22 cellular contexts compared by ENCODE assay signal in the genomic region with DNA sequence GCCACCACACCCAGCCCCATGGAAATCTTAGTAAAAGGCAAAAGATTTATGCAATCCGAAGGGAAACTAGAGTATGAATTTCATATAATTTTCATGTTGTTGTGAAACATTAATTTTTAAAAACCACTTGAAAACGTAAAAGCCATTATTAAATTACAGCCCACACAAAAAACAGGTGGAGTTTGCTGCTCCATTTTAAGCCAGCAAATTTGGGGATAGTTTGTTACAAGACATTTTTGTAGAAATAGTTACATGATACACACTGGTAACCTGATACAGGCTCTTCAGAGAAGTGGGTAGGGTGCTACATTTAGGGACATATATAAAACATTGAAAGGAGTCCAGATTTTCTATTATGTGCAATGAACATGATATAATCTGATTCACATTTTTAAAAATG.
"Had no signal": no experiment of that assay in that cellular context is flagged by ENCODE, and none has a peak within 500 bp of the region (broad histone marks: within the 10 kb centered on the region; RNA-seq: fewer than 3 reads in every experiment).

No MANE protein-coding gene starts in this region.

- DNase-seq: activated B cell treated with CpG ODN at 0.5 μM for 24 hours; activated CD4-positive, alpha-beta T cell treated with anti-CD3 and anti-CD28 coated beads for 1 hour; activated CD4-positive, alpha-beta T cell treated with anti-CD3 and anti-CD28 coated beads, Interleukin-2, amount 10 ng/mL, durations not matched to agents 24 days and 14 days; activated CD4-positive, alpha-beta T cell treated with anti-CD3 and anti-CD28 coated beads, Interleukin-2, amount 50 U/mL, for 48 hours; activated CD8-positive, alpha-beta memory T cell treated with anti-CD3 and anti-CD28 coated beads, Interleukin-2, amount 10 ng/mL, durations not matched to agents 7 days and 5 days; activated effector memory CD4-positive, alpha-beta T cell treated with anti-CD3 and anti-CD28 coated beads, Interleukin-2, amount 50 U/mL, for 16 hours; activated naive CD4-positive, alpha-beta T cell treated with Interleukin-2 at 50 U/mL for 16 hours; activated naive CD8-positive, alpha-beta T cell treated with anti-CD3 and anti-CD28 coated beads, Interleukin-2, amount 50 U/mL, for 24 hours; activated T-cell treated with anti-CD3 and anti-CD28 coated beads, Interleukin-2, amount 50 U/mL, for 24 hours; amygdala; NCI-H1092; NCI-H146; NCI-H187 treated with DMSO at 0.1 percent for 48 hours; NCI-H748 treated with DMSO at 0.1 percent for 48 hours; RPMI8226; T-cell; T-helper 2 cell; T1000 had no signal

- H3K4me3 ChIP-seq: SK-N-MC had no signal

- H3K27ac ChIP-seq: KMS-11, SK-N-MC had no signal

- ATAC-seq: activated CD8-positive, alpha-beta memory T cell treated with anti-CD3 and anti-CD28 coated beads, Interleukin-2, amount 10 ng/mL, durations not matched to agents 7 days and 5 days; activated naive CD4-positive, alpha-beta T cell treated with anti-CD3 and anti-CD28 coated beads, Interleukin-2, amount 50 U/mL, for 72 hours; activated naive CD8-positive, alpha-beta T cell treated with anti-CD3 and anti-CD28 coated beads, Interleukin-2, amount 50 U/mL, for 24 hours; Right ventricle myocardium inferior; T-cell had no signal
